ENCODE assay signal across 29 cellular contexts in genomic region chr12:113877608-113878007, GRCh38.
"Had no signal": no experiment of that assay in that cellular context is flagged by ENCODE, and none has a peak within 500 bp of the region (broad histone marks: within the 10 kb centered on the region; RNA-seq: fewer than 3 reads in every experiment).

No MANE protein-coding gene starts in this region.

- H3K27ac Mint-ChIP-seq: dendritic cell treated with granulocyte-macrophage colony-stimulating factor and Interleukin-4, amounts not matched to agents 40 ng/mL and 50 ng/mL, for 4 days; endodermal cell had no signal

- ATAC-seq: effector memory CD8-positive, alpha-beta T cell; esophagus mucosa; foreskin keratinocyte; gastrocnemius medialis; gastroesophageal sphincter; heart left ventricle had no signal

- H3K36me3 ChIP-seq: colonic mucosa, gastrocnemius medialis had no signal

- H3K27me3 ChIP-seq: colonic mucosa, dorsolateral prefrontal cortex, esophagus muscularis mucosa, esophagus squamous epithelium, foreskin keratinocyte, gastrocnemius medialis, gastroesophageal sphincter, heart left ventricle, heart right ventricle had no signal

- H3K27ac ChIP-seq: colonic mucosa, coronary artery, dorsolateral prefrontal cortex, epithelial cell of prostate, esophagus muscularis mucosa, esophagus squamous epithelium, foreskin keratinocyte, gastrocnemius medialis, gastroesophageal sphincter, heart left ventricle, heart right ventricle had no signal

- H3K27me3 Mint-ChIP-seq: dendritic cell treated with granulocyte-macrophage colony-stimulating factor and Interleukin-4, amounts not matched to agents 40 ng/mL and 50 ng/mL, for 4 days; effector memory CD8-positive, alpha-beta T cell had no signal

- H3K4me1 ChIP-seq: colonic mucosa, esophagus muscularis mucosa, esophagus squamous epithelium, foreskin keratinocyte, gastrocnemius medialis, gastroesophageal sphincter, heart left ventricle, heart right ventricle had no signal

- H3K9me3 ChIP-seq: colonic mucosa, esophagus muscularis mucosa, esophagus squamous epithelium, gastrocnemius medialis, gastroesophageal sphincter, heart left ventricle, heart right ventricle had no signal

- H3K4me3 Mint-ChIP-seq: dendritic cell treated with granulocyte-macrophage colony-stimulating factor and Interleukin-4, amounts not matched to agents 40 ng/mL and 50 ng/mL, for 4 days; effector memory CD8-positive, alpha-beta T cell; endodermal cell had no signal

- H3K4me3 ChIP-seq: colonic mucosa, coronary artery, dorsolateral prefrontal cortex, esophagus muscularis mucosa, esophagus squamous epithelium, gastrocnemius medialis, gastroesophageal sphincter, heart left ventricle, heart right ventricle had no signal

- H3K9me3 Mint-ChIP-seq: dendritic cell treated with granulocyte-macrophage colony-stimulating factor and Interleukin-4, amounts not matched to agents 40 ng/mL and 50 ng/mL, for 4 days; effector memory CD8-positive, alpha-beta T cell had no signal

- FAIRE-seq: colon, endometrium, endothelial cell of umbilical vein, frontal cortex had no signal

- DNase-seq: colonic mucosa; cortex of kidney; dermis blood vessel endothelial cell; dorsolateral prefrontal cortex; effector CD4-positive, alpha-beta T cell; effector CD8-positive, alpha-beta T cell; effector memory CD4-positive, alpha-beta T cell; effector memory CD8-positive, alpha-beta T cell; endodermal cell; erythroblast; esophagus squamous epithelium; foreskin fibroblast; foreskin keratinocyte; foreskin melanocyte; gastrocnemius medialis; glutamatergic neuron; head of caudate nucleus; heart left ventricle; heart right ventricle had no signal
